In genomic region chr9:81522721-81523551, GRCh38 we compare ENCODE assay signal across 8 cellular contexts.
DNase-seq lines count a peak whose midpoint lies in the region; ATAC-seq lines count a peak whose summit lies in the region.

No MANE protein-coding gene starts in this region.

- no peak overlapping the region for H3K4me3 Mint-ChIP-seq in T-helper 2 cell treated with Interferon-gamma antibody and Interleukin-4, amounts not matched to agents 5 μg/mL and 100 μg/mL, for 36 hours

- no peaks in the 10 kb centered on the region for H3K4me1 ChIP-seq in endocrine pancreas (ENCODE audit: control insufficient read depth, insufficient read depth, low read length)

- DNase-seq in G401 (ENCODE audit: low spot score) = peak; percentile 25
- peak; percentile 75 for DNase-seq in NCI-H82 (lab: John Stamatoyannopoulos, UW)
- peak; percentile 32 for DNase-seq in middle frontal gyrus (ENCODE audit: extremely low spot score, low spot score)
- DNase-seq in occipital lobe (lab: John Stamatoyannopoulos, UW) = no peak
- DNase-seq in T-helper 2 cell treated with Interferon-gamma antibody and Interleukin-4, amounts not matched to agents 5 μg/mL and 100 μg/mL, for 36 hours (ENCODE audit: low spot score) = no peak

- H3K36me3 ChIP-seq in endocrine pancreas (ENCODE audit: control insufficient read depth, insufficient read depth, low read length) = no peaks in the 10 kb centered on the region

- no peak overlapping the region for H3K9ac ChIP-seq in endocrine pancreas (ENCODE audit: control insufficient read depth, insufficient read depth, low read length)

- in situ Hi-C loops in G401 (cut with HindIII; ENCODE audit: low sequenced_read_pairs) = no loop called here

- peak overlapping the region; percentile 82 for H3K4me3 ChIP-seq in endocrine pancreas (ENCODE audit: control insufficient read depth, insufficient read depth, low read length)

- no peaks in the 10 kb centered on the region for H3K27me3 Mint-ChIP-seq in T-helper 2 cell treated with Interferon-gamma antibody and Interleukin-4, amounts not matched to agents 5 μg/mL and 100 μg/mL, for 36 hours (ENCODE audit: low read depth)

- H3K4me1 Mint-ChIP-seq in T-helper 2 cell treated with Interferon-gamma antibody and Interleukin-4, amounts not matched to agents 5 μg/mL and 100 μg/mL, for 36 hours (ENCODE audit: low read depth) = no peaks in the 10 kb centered on the region

- H3K27ac Mint-ChIP-seq in T-helper 2 cell treated with Interferon-gamma antibody and Interleukin-4, amounts not matched to agents 5 μg/mL and 100 μg/mL, for 36 hours = no peak overlapping the region

- H3K9me3 Mint-ChIP-seq in T-helper 2 cell treated with Interferon-gamma antibody and Interleukin-4, amounts not matched to agents 5 μg/mL and 100 μg/mL, for 36 hours = no peaks in the 10 kb centered on the region

- H3K27me3 ChIP-seq in endocrine pancreas (ENCODE audit: control insufficient read depth, insufficient read depth, low read length) = no peaks in the 10 kb centered on the region

- H3K36me3 Mint-ChIP-seq in T-helper 2 cell treated with Interferon-gamma antibody and Interleukin-4, amounts not matched to agents 5 μg/mL and 100 μg/mL, for 36 hours (ENCODE audit: low read depth) = no peaks in the 10 kb centered on the region

- ATAC-seq in HG03103 (IDR thresholded peaks at IDR 0.05; ENCODE audit: low read depth, unreplicated experiment) = peak; percentile 71
- no peak for ATAC-seq in HG03025 (IDR thresholded peaks at IDR 0.05; ENCODE audit: low FRiP score, unreplicated experiment)

- no peaks in the 10 kb centered on the region for H3K9me3 ChIP-seq in endocrine pancreas (ENCODE audit: control insufficient read depth, low read length)

Comparison
In these comparisons a context has a peak if more than half of its experiments do, and no peak if none do; other contexts are left out.
1. DNase-seq: peak in G401 (single experiment), NCI-H82 (single experiment) and middle frontal gyrus (single experiment); none in occipital lobe (single experiment) and T-helper 2 cell treated with Interferon-gamma antibody and Interleukin-4, amounts not matched to agents 5 μg/mL and 100 μg/mL, for 36 hours (single experiment).